1 cellular context compared by ENCODE assay signal in the genomic region with DNA sequence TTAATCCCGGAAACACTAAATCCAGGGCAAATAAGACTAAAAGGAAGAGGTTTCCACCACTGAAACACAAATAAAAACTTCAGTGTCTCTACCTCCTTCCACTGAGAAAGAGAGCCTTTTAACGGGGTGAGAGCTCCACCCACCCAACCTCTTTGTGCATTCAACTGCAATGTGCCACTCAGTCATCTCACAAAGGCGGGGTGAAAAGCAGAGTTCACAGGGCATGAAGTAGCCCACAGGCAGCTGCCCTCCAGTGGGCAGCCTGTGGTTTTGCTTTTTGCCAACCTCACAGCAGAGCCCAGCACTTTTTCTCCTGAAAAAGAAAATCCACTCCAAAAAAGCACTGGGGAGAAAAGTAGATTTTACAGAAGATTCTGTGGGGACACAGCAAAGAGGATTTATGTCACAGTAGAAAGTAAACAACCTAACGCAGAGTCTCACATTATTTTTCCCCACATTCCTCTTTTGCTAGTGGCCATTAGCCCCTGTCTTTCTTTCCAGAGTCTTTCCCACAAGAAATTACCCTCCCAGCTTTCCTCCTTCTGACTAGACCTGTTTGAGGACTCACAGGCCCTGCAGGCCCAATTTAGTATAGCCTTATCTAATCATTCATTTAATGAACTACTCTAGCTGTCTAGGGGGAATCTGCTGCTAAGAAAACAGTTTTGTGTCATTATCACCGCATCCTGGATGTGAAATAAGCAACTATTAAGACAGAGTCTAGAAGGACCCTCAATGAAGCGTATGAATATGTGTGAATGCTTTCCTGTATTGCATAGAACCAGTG.
TF ChIP-seq lines count a peak whose summit lies in the region.

No MANE protein-coding gene starts in this region.

TF ChIP-seq in WTC11, 78 proteins besides CTCF, POLR2A, EP300 and RAD21 (continued from another document):
- no peak for TF ChIP-seq IRF1 (CRISPR knock-in tag; IDR thresholded peaks at IDR 0.05)
- no peak for TF ChIP-seq NFYB (CRISPR knock-in tag; conservative IDR thresholded peaks at IDR 0.05; ENCODE audit: low read depth)
- TF ChIP-seq ZNF416 (CRISPR knock-in tag; IDR thresholded peaks at IDR 0.05): no peak
- TF ChIP-seq SP1 (CRISPR knock-in tag; conservative IDR thresholded peaks at IDR 0.05): no peak
- no peak for TF ChIP-seq TCF7 (CRISPR knock-in tag; IDR thresholded peaks at IDR 0.05; ENCODE audit: low read depth)
- TF ChIP-seq, protein P1, sequence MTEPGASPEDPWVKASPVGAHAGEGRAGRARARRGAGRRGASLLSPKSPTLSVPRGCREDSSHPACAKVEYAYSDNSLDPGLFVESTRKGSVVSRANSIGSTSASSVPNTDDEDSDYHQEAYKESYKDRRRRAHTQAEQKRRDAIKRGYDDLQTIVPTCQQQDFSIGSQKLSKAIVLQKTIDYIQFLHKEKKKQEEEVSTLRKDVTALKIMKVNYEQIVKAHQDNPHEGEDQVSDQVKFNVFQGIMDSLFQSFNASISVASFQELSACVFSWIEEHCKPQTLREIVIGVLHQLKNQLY (CRISPR knock-in tag; IDR thresholded peaks at IDR 0.05): no peak
- TF ChIP-seq, protein P2, sequence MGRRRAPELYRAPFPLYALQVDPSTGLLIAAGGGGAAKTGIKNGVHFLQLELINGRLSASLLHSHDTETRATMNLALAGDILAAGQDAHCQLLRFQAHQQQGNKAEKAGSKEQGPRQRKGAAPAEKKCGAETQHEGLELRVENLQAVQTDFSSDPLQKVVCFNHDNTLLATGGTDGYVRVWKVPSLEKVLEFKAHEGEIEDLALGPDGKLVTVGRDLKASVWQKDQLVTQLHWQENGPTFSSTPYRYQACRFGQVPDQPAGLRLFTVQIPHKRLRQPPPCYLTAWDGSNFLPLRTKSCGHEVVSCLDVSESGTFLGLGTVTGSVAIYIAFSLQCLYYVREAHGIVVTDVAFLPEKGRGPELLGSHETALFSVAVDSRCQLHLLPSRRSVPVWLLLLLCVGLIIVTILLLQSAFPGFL (CRISPR knock-in tag; IDR thresholded peaks at IDR 0.05; ENCODE audit: borderline replicate concordance): no peak
- TF ChIP-seq, protein P3, sequence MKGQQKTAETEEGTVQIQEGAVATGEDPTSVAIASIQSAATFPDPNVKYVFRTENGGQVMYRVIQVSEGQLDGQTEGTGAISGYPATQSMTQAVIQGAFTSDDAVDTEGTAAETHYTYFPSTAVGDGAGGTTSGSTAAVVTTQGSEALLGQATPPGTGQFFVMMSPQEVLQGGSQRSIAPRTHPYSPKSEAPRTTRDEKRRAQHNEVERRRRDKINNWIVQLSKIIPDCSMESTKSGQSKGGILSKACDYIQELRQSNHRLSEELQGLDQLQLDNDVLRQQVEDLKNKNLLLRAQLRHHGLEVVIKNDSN (CRISPR knock-in tag; IDR thresholded peaks at IDR 0.05): no peak
- no peak for TF ChIP-seq ZNF263 (CRISPR knock-in tag; IDR thresholded peaks at IDR 0.05; ENCODE audit: low read depth)
- TF ChIP-seq, protein P4, sequence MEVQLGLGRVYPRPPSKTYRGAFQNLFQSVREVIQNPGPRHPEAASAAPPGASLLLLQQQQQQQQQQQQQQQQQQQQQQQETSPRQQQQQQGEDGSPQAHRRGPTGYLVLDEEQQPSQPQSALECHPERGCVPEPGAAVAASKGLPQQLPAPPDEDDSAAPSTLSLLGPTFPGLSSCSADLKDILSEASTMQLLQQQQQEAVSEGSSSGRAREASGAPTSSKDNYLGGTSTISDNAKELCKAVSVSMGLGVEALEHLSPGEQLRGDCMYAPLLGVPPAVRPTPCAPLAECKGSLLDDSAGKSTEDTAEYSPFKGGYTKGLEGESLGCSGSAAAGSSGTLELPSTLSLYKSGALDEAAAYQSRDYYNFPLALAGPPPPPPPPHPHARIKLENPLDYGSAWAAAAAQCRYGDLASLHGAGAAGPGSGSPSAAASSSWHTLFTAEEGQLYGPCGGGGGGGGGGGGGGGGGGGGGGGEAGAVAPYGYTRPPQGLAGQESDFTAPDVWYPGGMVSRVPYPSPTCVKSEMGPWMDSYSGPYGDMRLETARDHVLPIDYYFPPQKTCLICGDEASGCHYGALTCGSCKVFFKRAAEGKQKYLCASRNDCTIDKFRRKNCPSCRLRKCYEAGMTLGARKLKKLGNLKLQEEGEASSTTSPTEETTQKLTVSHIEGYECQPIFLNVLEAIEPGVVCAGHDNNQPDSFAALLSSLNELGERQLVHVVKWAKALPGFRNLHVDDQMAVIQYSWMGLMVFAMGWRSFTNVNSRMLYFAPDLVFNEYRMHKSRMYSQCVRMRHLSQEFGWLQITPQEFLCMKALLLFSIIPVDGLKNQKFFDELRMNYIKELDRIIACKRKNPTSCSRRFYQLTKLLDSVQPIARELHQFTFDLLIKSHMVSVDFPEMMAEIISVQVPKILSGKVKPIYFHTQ (CRISPR knock-in tag; IDR thresholded peaks at IDR 0.05): no peak
- no peak for TF ChIP-seq ZNF423 (CRISPR knock-in tag; IDR thresholded peaks at IDR 0.05)
